ENCODE assay signal across 12 cellular contexts in the genomic region with DNA sequence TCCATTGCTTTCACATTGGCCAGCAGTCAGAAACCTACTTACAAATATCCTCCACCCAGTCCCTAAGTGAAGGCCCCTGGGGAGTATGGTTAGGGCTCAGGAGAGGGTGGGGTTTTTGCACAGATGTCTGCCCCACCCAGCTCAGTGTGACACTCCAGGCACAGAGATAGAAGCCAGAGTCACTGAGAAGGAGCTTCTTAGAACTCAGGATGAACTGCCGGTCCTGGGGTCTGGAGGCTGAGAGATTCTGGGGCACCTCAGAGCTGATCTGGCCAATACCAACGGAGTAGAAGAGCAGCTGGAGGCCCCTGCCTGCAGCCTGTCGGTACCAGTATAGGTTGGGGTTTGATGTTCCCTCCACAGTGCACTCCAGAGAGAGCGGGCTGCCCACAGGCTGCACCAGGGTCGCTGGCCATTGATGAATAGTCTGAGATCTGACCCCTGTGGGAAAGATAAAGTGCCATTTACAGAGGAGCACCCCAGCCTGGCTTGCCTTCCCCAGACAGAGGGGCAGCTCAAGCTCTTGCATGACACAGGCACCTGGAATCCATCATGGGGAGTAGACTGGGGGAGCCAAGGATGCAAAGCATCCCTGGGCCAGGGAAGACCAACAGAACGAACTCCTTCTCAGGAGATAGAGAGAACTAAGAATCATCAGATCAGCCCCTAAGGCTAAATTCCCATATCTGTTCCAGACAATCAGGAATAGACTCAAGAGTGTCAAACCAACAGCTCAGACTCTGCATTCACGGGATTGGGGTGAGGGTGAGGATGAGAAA. TPM values are rescaled to one million over a fixed set of nuclear protein-coding genes. Genes with fewer than 3 reads are reported as not detected.
DNase-seq lines count a peak whose midpoint lies in the region; ATAC-seq and FAIRE-seq lines count a peak whose summit lies in the region.
"Had no signal": no experiment of that assay in that cellular context is flagged by ENCODE, and none has a peak within 500 bp of the region (broad histone marks: within the 10 kb centered on the region; RNA-seq: fewer than 3 reads in every experiment).

No MANE protein-coding gene starts in this region.

- no peak overlapping the region for H2AFZ ChIP-seq in GM23248

- H3K4me2 ChIP-seq in BLaER1 treated with 17β-estradiol and CSF1 and Interleukin-3, amounts not matched to agents 10 nM and 100 nM: peak overlapping the region; percentile 17 to 95 (median 87); a peak in 19 of 22 replicates
- H3K4me2 ChIP-seq in GM23248 (ENCODE audit: unreplicated experiment): no peak overlapping the region

- H3K4me1 ChIP-seq in BLaER1 treated with 17β-estradiol and CSF1 and Interleukin-3, amounts not matched to agents 10 nM and 100 nM: peaks cover 15 to 69% (median 66%) of the 10 kb centered on the region in 10 experiments
- H3K4me1 ChIP-seq in GM23248 (ENCODE audit: insufficient read depth): peaks cover 9% of the 10 kb centered on the region
- peaks cover 18% of the 10 kb centered on the region for H3K4me1 ChIP-seq in iPS-15b (ENCODE audit: control insufficient read depth, insufficient read depth, low read length)

- ATAC-seq in GM19035 (IDR thresholded peaks at IDR 0.05; ENCODE audit: unreplicated experiment): no peak
- ATAC-seq: activated CD4-positive, CD25-positive, alpha-beta regulatory T cell treated with anti-CD3 and anti-CD28 coated beads, Interleukin-2, amount 50 U/mL, for 24 hours had no signal

- no peaks in the 10 kb centered on the region for H3K9me2 ChIP-seq in GM23248 (ENCODE audit: insufficient read depth)

- in situ Hi-C loops in GM23248 (cut with MboI): no loop called here

- no peaks in the 10 kb centered on the region for H3K79me2 ChIP-seq in GM23248 (ENCODE audit: insufficient read depth)

- no peaks in the 10 kb centered on the region for H3K9me3 ChIP-seq in BLaER1 treated with 17β-estradiol and CSF1 and Interleukin-3, amounts not matched to agents 10 nM and 100 nM (replicated peaks in 1 of 11)
- H3K9me3 ChIP-seq in GM23248 (ENCODE audit: low read depth) (no peaks in the 10 kb centered on the region), iPS-15b (ENCODE audit: control insufficient read depth, insufficient read depth, low read length) (no peaks in the 10 kb centered on the region)

- H3K4me3 ChIP-seq in BLaER1 treated with 17β-estradiol and CSF1 and Interleukin-3, amounts not matched to agents 10 nM and 100 nM: peak overlapping the region in 2 of 10 experiments; percentile 16 to 24; a peak in 1 of 20 replicates
- H3K4me3 ChIP-seq in GM23248 (no peak overlapping the region), iPS-15b (ENCODE audit: low read depth, low read length) (peak overlapping the region; percentile 11)

- peak overlapping the region in 3 of 11 experiments; percentile 27 to 39 (median 36); a peak in 4 of 22 replicates for H3K9ac ChIP-seq in BLaER1 treated with 17β-estradiol and CSF1 and Interleukin-3, amounts not matched to agents 10 nM and 100 nM
- H3K9ac ChIP-seq in GM23248 (no peak overlapping the region), iPS-15b (ENCODE audit: low read depth, low read length) (no peak overlapping the region)

- peak overlapping the region in 3 of 11 experiments; percentile 7 to 34 (median 26); a peak in 3 of 22 replicates for H3K27ac ChIP-seq in BLaER1 treated with 17β-estradiol and CSF1 and Interleukin-3, amounts not matched to agents 10 nM and 100 nM
- no peak overlapping the region for H3K27ac ChIP-seq in GM23248

- peaks cover 0 to 7% (median 0%) of the 10 kb centered on the region in 11 experiments; a peak in 1 of 22 replicates for H4K20me1 ChIP-seq in BLaER1 treated with 17β-estradiol and CSF1 and Interleukin-3, amounts not matched to agents 10 nM and 100 nM
- no peaks in the 10 kb centered on the region for H4K20me1 ChIP-seq in GM23248 (ENCODE audit: insufficient read depth)

- H3K27me3 ChIP-seq in BLaER1 treated with 17β-estradiol and CSF1 and Interleukin-3, amounts not matched to agents 10 nM and 100 nM: no peaks in the 10 kb centered on the region
- peaks cover 29% of the 10 kb centered on the region for H3K27me3 ChIP-seq in GM23248 (replicated peaks; ENCODE audit: insufficient read depth)
- H3K27me3 ChIP-seq in iPS-15b (ENCODE audit: control insufficient read depth, insufficient read depth, low read length): peaks cover 39% of the 10 kb centered on the region

- H3K36me3 ChIP-seq in BLaER1 treated with 17β-estradiol and CSF1 and Interleukin-3, amounts not matched to agents 10 nM and 100 nM: no peaks in the 10 kb centered on the region
- H3K36me3 ChIP-seq in GM23248 (ENCODE audit: low read depth) (no peaks in the 10 kb centered on the region), iPS-15b (ENCODE audit: control insufficient read depth, insufficient read depth, low read length) (no peaks in the 10 kb centered on the region)

- peak; percentile 16 for DNase-seq in GM23248
- peak; percentile 72 for DNase-seq in SW480 (ENCODE audit: low spot score)
- no peak for DNase-seq in cortex of kidney (lab: John Stamatoyannopoulos, UW)
- no peak for DNase-seq in kidney glomerular epithelial cell (lab: John Stamatoyannopoulos, UW)
- no peak for DNase-seq in HTR-8/SVneo (ENCODE audit: insufficient read length, low spot score)
- DNase-seq: NCI-H2029 treated with DMSO at 0.1 percent for 48 hours, nephron progenitor cell had no signal

- FAIRE-seq in HTR-8/SVneo (lab: Jason Lieb, UNC): no peak

- H3F3A ChIP-seq in GM23248 (ENCODE audit: insufficient read depth): peaks cover 14% of the 10 kb centered on the region

- WGBS in GM23248 (ENCODE audit: low coverage in 1 of 2, low lambda C conversion rate in 2 of 2, missing lambda C conversion rate in 2 of 2), 2 experiments: 47 to 50% methylated on average over 7 of the region's 7 CpGs

RNA-seq across cellular contexts. Expression of a gene that starts 41.9 kb away (rescaled TPM):
- total RNA-seq in GM23248 (2014; rRNA removed; shearing (Covaris generic)): not detected in 2 replicates
- not detected in 2 replicates for polyA plus RNA-seq in GM23248 (2016; fragmentation: Nextera tagmentation; extraction: Ambion mirVana)
- total RNA-seq: HT1080 had no signal

RNA-seq across cellular contexts. Expression of a gene that starts 42.2 kb away (rescaled TPM):
- total RNA-seq in GM23248 (2014; rRNA removed; shearing (Covaris generic)): 0.11 and 0.13 TPM in 2 replicates
- polyA plus RNA-seq in GM23248 (2016; fragmentation: Nextera tagmentation; extraction: Ambion mirVana): 0.98 and 1.2 TPM in 2 replicates

Comparison
In these comparisons a context has a peak if more than half of its experiments do, and no peak if none do; other contexts are left out.
1. DNase-seq: peak in GM23248 (single experiment) and SW480 (single experiment); none in cortex of kidney (single experiment), kidney glomerular epithelial cell (single experiment) and HTR-8/SVneo (single experiment).